1 cellular context compared by ENCODE assay signal in the genomic region with DNA sequence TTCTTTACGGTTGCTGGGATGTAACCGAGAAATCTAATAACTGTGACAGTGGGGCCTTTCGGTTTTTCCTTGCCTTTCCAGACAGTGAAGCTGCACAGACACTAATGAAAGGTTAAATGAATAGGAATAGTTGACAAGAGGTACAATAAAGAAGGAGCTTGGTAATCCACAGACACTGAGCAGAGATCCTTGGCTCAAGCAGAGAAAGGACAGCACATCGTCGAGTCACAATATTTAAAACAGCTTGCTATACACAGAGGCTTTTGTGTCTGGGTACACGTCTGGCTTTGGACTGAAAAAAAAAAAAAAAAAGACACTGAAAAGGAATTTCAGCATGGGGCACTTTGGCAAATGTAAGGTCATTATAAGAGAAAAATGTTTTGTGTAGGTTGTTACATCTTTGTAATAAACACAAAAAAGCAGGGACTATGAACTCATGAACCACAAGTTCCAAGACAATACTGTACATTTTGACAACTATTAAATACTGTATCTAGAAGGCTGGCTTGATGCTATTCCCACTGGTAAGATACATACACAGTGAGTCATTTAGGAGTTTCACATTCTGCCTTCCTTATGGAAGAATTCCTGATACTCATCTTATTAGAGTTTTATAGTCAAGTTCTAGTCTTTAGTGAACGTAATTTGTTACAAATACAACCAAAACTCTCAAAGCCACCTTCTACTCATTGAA.
A peak's percentile ranks its signal among the peaks of the same experiment; 100 is the strongest.
TF ChIP-seq lines count a peak whose summit lies in the region.

No MANE protein-coding gene starts in this region.

TF ChIP-seq in IMR-90, 13 proteins besides CTCF, POLR2A, EP300 and RAD21:
- TF ChIP-seq RFX5 (IDR thresholded peaks at IDR 0.05; ENCODE audit: low read depth, low read length) (no peak), MAZ (IDR thresholded peaks at IDR 0.05; ENCODE audit: borderline replicate concordance, low read depth, low read length) (no peak), MAFK (IDR thresholded peaks at IDR 0.05; ENCODE audit: low read depth, low read length) (no peak), BHLHE40 (IDR thresholded peaks at IDR 0.05; ENCODE audit: low read depth, low read length) (no peak), SMC3 (IDR thresholded peaks at IDR 0.05; ENCODE audit: low read depth, low read length) (no peak), RCOR1 (IDR thresholded peaks at IDR 0.05; ENCODE audit: insufficient replicate concordance, low read length) (no peak), FOS (IDR thresholded peaks at IDR 0.05; ENCODE audit: low read depth, low read length) (0 out of 2 replicates have a peak, but pooled peaks have one; percentile 24), NFE2L2 (IDR thresholded peaks at IDR 0.05; ENCODE audit: low read depth, low read length) (no peak), CHD1 (IDR thresholded peaks at IDR 0.05; ENCODE audit: low read depth, low read length) (no peak), CEBPB (IDR thresholded peaks at IDR 0.05; ENCODE audit: low read depth, low read length) (peak; percentile 16; the same call in 1 of the 2 replicates), MXI1 (IDR thresholded peaks at IDR 0.05; ENCODE audit: borderline replicate concordance, low read depth, low read length) (no peak)
- TF ChIP-seq, protein P1, sequence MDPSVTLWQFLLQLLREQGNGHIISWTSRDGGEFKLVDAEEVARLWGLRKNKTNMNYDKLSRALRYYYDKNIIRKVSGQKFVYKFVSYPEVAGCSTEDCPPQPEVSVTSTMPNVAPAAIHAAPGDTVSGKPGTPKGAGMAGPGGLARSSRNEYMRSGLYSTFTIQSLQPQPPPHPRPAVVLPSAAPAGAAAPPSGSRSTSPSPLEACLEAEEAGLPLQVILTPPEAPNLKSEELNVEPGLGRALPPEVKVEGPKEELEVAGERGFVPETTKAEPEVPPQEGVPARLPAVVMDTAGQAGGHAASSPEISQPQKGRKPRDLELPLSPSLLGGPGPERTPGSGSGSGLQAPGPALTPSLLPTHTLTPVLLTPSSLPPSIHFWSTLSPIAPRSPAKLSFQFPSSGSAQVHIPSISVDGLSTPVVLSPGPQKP (IDR thresholded peaks at IDR 0.05; ENCODE audit: borderline replicate concordance, low read depth, low read length) = no peak
- TF ChIP-seq, protein P2, sequence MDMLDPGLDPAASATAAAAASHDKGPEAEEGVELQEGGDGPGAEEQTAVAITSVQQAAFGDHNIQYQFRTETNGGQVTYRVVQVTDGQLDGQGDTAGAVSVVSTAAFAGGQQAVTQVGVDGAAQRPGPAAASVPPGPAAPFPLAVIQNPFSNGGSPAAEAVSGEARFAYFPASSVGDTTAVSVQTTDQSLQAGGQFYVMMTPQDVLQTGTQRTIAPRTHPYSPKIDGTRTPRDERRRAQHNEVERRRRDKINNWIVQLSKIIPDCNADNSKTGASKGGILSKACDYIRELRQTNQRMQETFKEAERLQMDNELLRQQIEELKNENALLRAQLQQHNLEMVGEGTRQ (IDR thresholded peaks at IDR 0.05; ENCODE audit: low read depth, low read length) = no peak
